8 cellular contexts compared by ENCODE assay signal in the genomic region with DNA sequence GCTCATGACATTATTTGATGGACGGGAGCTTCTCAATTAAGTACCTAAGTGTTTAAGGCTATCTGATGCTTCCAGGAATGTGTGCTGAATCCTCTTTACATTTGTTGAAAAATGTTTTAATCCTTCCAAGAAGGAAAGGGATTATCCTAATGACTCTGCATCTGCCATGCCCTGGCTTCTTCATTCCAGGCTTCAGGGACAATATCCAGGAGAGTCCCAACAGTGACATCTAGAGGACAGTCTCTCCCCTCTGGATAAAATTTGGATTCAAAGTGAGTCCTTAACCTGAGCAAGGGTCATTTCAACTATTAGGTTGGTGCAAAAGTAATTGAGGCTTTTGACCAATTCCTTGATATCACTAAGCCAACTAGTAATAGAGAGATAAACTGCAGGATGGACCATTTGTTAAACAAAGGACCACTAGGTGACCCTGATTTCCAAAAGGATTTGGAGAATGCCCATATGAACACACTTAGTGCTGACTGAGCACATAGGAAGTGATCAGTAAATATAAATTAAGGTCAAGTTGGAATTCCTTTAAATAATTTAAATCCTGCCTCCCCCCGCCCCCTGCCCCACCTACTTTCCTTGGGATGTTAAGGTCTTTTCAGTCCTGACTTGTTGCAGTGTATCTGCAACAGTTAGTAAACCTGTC. TPM values are rescaled to one million over a fixed set of nuclear protein-coding genes. Genes with fewer than 3 reads are reported as not detected.
DNase-seq lines count a peak whose midpoint lies in the region; ATAC-seq, FAIRE-seq and TF ChIP-seq lines count a peak whose summit lies in the region.

No MANE protein-coding gene starts in this region.

- H3K27me3 ChIP-seq in A673 (replicated peaks; ENCODE audit: insufficient read depth, low read depth, low read length, poor library complexity) (no peaks in the 10 kb centered on the region), astrocyte (ENCODE audit: insufficient read depth, low read length) (no peaks in the 10 kb centered on the region)

- POLR2A ChIA-PET in A673 (lab: Charles Lee; ENCODE audit: low non-redundant PET) = no interaction called here

- no peaks in the 10 kb centered on the region for H3K36me3 ChIP-seq in A673 (ENCODE audit: insufficient read depth, low read length, poor library complexity, severe bottlenecking)
- H3K36me3 ChIP-seq in astrocyte (ENCODE audit: insufficient read depth, low read length) = no peaks in the 10 kb centered on the region

- no peak overlapping the region for H3K9ac ChIP-seq in astrocyte (ENCODE audit: low read length)

- no peaks in the 10 kb centered on the region for H3K9me3 Mint-ChIP-seq in astrocyte (ENCODE audit: unreplicated experiment)

- H3K4me1 ChIP-seq in A673 (ENCODE audit: insufficient read depth, low read length, poor library complexity, severe bottlenecking) (peaks cover 5% of the 10 kb centered on the region), astrocyte (ENCODE audit: insufficient read depth, low read length) (peaks cover 15% of the 10 kb centered on the region)

- DNase-seq in A673 (ENCODE audit: low spot score) = peak; percentile 72
- peak; percentile 42 for DNase-seq in GM04504 (ENCODE audit: low read depth)
- peak; percentile 54 for DNase-seq in NCI-H345 treated with DMSO at 0.1 percent for 48 hours (lab: John Stamatoyannopoulos, UW; ENCODE audit: unreplicated experiment)
- peak; percentile 16 for DNase-seq in astrocyte (ENCODE audit: low read depth)
- DNase-seq in inferior parietal cortex (ENCODE audit: extremely low spot score) = peak; percentile 76
- peak; percentile 50 for DNase-seq in urothelium cell line (ENCODE audit: low spot score)

- H3K9me3 ChIP-seq in A673 (ENCODE audit: low read depth, low read length, poor library complexity, severe bottlenecking) (no peaks in the 10 kb centered on the region), astrocyte (ENCODE audit: insufficient read depth, low read depth, low read length) (no peaks in the 10 kb centered on the region)

- FAIRE-seq in astrocyte (lab: Jason Lieb, UNC) (peak; percentile 55), urothelium cell line (lab: Jason Lieb, UNC) (no peak)

- TF ChIP-seq CTCF in A673 (conservative IDR thresholded peaks at IDR 0.05; ENCODE audit: low read depth, low read length) (peak; percentile 88), astrocyte (IDR thresholded peaks at IDR 0.05; ENCODE audit: insufficient read depth, low read depth, low read length) (peak; percentile 85)

- no peaks in the 10 kb centered on the region for H4K20me1 ChIP-seq in astrocyte (ENCODE audit: insufficient read depth, low read length)

- CTCF ChIA-PET in A673 (lab: Charles Lee) = interaction anchor here (0.6 to 1.3 kb wide), 7 partner anchors 108 to 506 kb away, joined by 3 to 7 read pairs (median 4); no protein-coding TSS in a partner anchor

- H3K36me3 Mint-ChIP-seq in astrocyte (ENCODE audit: low read depth, unreplicated experiment) = no peaks in the 10 kb centered on the region

- H3K4me3 Mint-ChIP-seq in astrocyte (ENCODE audit: unreplicated experiment) = no peak overlapping the region

- H2AFZ ChIP-seq in astrocyte (ENCODE audit: low read depth, low read length) = no peak overlapping the region

- no peaks in the 10 kb centered on the region for H3K79me2 ChIP-seq in astrocyte (ENCODE audit: insufficient read depth, low read length)

- intact Hi-C loops in A673 (cut with micrococcal nuclease; ENCODE audit: unreplicated experiment) = loop anchor here (1.0 to 10.0 kb wide), 2 partner anchors 172 to 624 kb away; no protein-coding TSS in a partner anchor

- H3K27ac Mint-ChIP-seq in astrocyte (ENCODE audit: unreplicated experiment) = no peak overlapping the region

- no peak overlapping the region for H3K4me2 ChIP-seq in astrocyte (ENCODE audit: low read length)

- no peak for ATAC-seq in GM18502 (IDR thresholded peaks at IDR 0.05; ENCODE audit: poor library complexity, unreplicated experiment)
- ATAC-seq in GM21717 (IDR thresholded peaks at IDR 0.05; ENCODE audit: unreplicated experiment) = no peak

- H3K4me3 ChIP-seq in A673 (ENCODE audit: low read depth, low read length, poor library complexity, severe bottlenecking) (no peak overlapping the region), astrocyte (ENCODE audit: insufficient read depth, low read depth, low read length) (no peak overlapping the region)

- H3K27ac ChIP-seq in A673 (ENCODE audit: low read depth, low read length, poor library complexity, severe bottlenecking) (no peak overlapping the region), astrocyte (ENCODE audit: low read depth, low read length) (no peak overlapping the region)

- BruUV-seq in A673 (replicated peaks; lab: Mats Ljungman, UMichigan) = no TSS peak

- peaks cover 25% of the 10 kb centered on the region for H3K4me1 Mint-ChIP-seq in astrocyte (ENCODE audit: low read depth, unreplicated experiment)

- H3K27me3 Mint-ChIP-seq in astrocyte (ENCODE audit: low read depth, unreplicated experiment) = peaks cover 5% of the 10 kb centered on the region

RNA-seq across cellular contexts. Expression of a gene that starts 19.1 kb away (rescaled TPM):
- not detected in 2 replicates for total RNA-seq in A673 (2021)
- total RNA-seq in astrocyte = not detected in 2 replicates

Comparison
In these comparisons a context has a peak if more than half of its experiments do, and no peak if none do; other contexts are left out.
1. DNase-seq: peak in every context shown above with its lines; median percentile 76 in inferior parietal cortex; 72 in A673; 54 in NCI-H345 treated with DMSO at 0.1 percent for 48 hours; 50 in urothelium cell line; 42 in GM04504; 16 in astrocyte.